Comparison of ENCODE assay signal across 25 cellular contexts in genomic region chr22:44732661-44733060, GRCh38. TPM values are rescaled to one million over a fixed set of nuclear protein-coding genes. Genes with fewer than 3 reads are reported as not detected.
A peak's percentile ranks its signal among the peaks of the same experiment; 100 is the strongest.
DNase-seq lines count a peak whose midpoint lies in the region; ATAC-seq, FAIRE-seq and TF ChIP-seq lines count a peak whose summit lies in the region.
"Had no signal": no experiment of that assay in that cellular context is flagged by ENCODE, and none has a peak within 500 bp of the region (broad histone marks: within the 10 kb centered on the region; RNA-seq: fewer than 3 reads in every experiment).

No MANE protein-coding gene starts in this region.

- no peak overlapping the region; a peak in 1 of 7 replicates for H3K9ac ChIP-seq in H1 (replicated peaks in 1 of 4; ENCODE audit: extremely low read depth in 1 of 4, low read depth in 3 of 4, low read length in 3 of 4)
- H3K9ac ChIP-seq: BLaER1 had no signal

- H4K8ac ChIP-seq in H1 (ENCODE audit: extremely low read depth, insufficient read depth, low read length): no peak overlapping the region

- H3K9me3 Mint-ChIP-seq in Caco-2 (ENCODE audit: unreplicated experiment): no peaks in the 10 kb centered on the region
- H3K9me3 Mint-ChIP-seq: CD4-positive, CD25-positive, alpha-beta regulatory T cell had no signal

- H4K5ac ChIP-seq in H1 (ENCODE audit: insufficient read length, low read depth, low read length): no peak overlapping the region

- peak overlapping the region; percentile 88 for H4K91ac ChIP-seq in H1 (replicated peaks; ENCODE audit: insufficient read length, low read length)

- H3K56ac ChIP-seq in H1 (replicated peaks; ENCODE audit: insufficient read length, low read depth, low read length): no peak overlapping the region

- no peak overlapping the region for H2BK20ac ChIP-seq in H1 (ENCODE audit: low read length)

- no peak overlapping the region for H3K4ac ChIP-seq in H1 (replicated peaks; ENCODE audit: insufficient read length, low read depth, low read length)

- peaks cover 0 to 15% of the 10 kb centered on the region in 2 experiments for H4K20me1 ChIP-seq in H1 (replicated peaks in 1 of 2; ENCODE audit: control insufficient read depth in 1 of 2, insufficient read depth in 2 of 2, low read length in 2 of 2)
- peaks cover 12% of the 10 kb centered on the region for H4K20me1 ChIP-seq in osteoblast (ENCODE audit: insufficient read depth, low read length)

- intact Hi-C loops in Caco-2 (cut with micrococcal nuclease; ENCODE audit: unreplicated experiment): no loop called here

- H2AFZ ChIP-seq in H1 (ENCODE audit: low read length): no peak overlapping the region
- no peak overlapping the region for H2AFZ ChIP-seq in osteoblast (ENCODE audit: low read length)
- H2AFZ ChIP-seq: PC-9 had no signal

- H3K79me1 ChIP-seq in H1 (ENCODE audit: low read depth, low read length): no peaks in the 10 kb centered on the region

- H3K27me3 ChIP-seq in Caco-2 (replicated peaks; ENCODE audit: control insufficient read depth, insufficient read depth, low read length): no peaks in the 10 kb centered on the region
- H3K27me3 ChIP-seq in H1 (replicated peaks in 1 of 4; ENCODE audit: control insufficient read depth in 3 of 4, extremely low read depth in 1 of 4, insufficient read depth in 3 of 4, low read length in 3 of 4): no peaks in the 10 kb centered on the region; a peak in 1 of 7 replicates
- H3K27me3 ChIP-seq in osteoblast (ENCODE audit: insufficient read depth, low read length): no peaks in the 10 kb centered on the region
- H3K27me3 ChIP-seq: BLaER1, MG63, SJSA1 had no signal

- no peak for TF ChIP-seq RAD21 in H1 (IDR thresholded peaks at IDR 0.05 in 1 of 2, conservative IDR thresholded peaks at IDR 0.05 in 1 of 2; ENCODE audit: low read depth in 2 of 2, low read length in 2 of 2)

- ATAC-seq in HG03139 (IDR thresholded peaks at IDR 0.05; ENCODE audit: unreplicated experiment): no peak
- ATAC-seq: HCT116, HepG2 had no signal

- POLR2A ChIA-PET in Caco-2 (lab: Charles Lee) (no interaction called here), H1 (lab: Charles Lee; ENCODE audit: partially characterized antibody) (no interaction called here), RWPE1 (lab: Yijun Ruan, JAX; ENCODE audit: low non-redundant PET) (no interaction called here)

- CTCF ChIA-PET in Caco-2 (lab: Charles Lee) (no interaction called here), H1 (lab: Charles Lee; ENCODE audit: partially characterized antibody) (interaction anchor here (1.6 to 9.3 kb wide), 5 partner anchors 8 to 48 kb away, joined by 4 to 102 read pairs (median 38); no protein-coding TSS in a partner anchor), RWPE1 (lab: Yijun Ruan, JAX) (no interaction called here)

- H3K23me2 ChIP-seq in H1 (ENCODE audit: low read depth, low read length): no peaks in the 10 kb centered on the region

- peak overlapping the region; percentile 75; the same call in 1 of the 2 replicates for H2BK12ac ChIP-seq in H1 (ENCODE audit: low read depth, low read length)

- no peak overlapping the region for H3K18ac ChIP-seq in H1 (ENCODE audit: extremely low read depth, low read length)

- H3K36me3 Mint-ChIP-seq in Caco-2 (ENCODE audit: insufficient read depth, unreplicated experiment): peaks cover 97% of the 10 kb centered on the region

- H3K4me3 Mint-ChIP-seq in Caco-2 (ENCODE audit: unreplicated experiment): no peak overlapping the region
- H3K4me3 Mint-ChIP-seq: CD4-positive, CD25-positive, alpha-beta regulatory T cell had no signal

- no peak overlapping the region for H2BK120ac ChIP-seq in H1 (replicated peaks; ENCODE audit: low read depth, low read length)

- H3K9me3 ChIP-seq in Caco-2: no peaks in the 10 kb centered on the region
- H3K9me3 ChIP-seq in H1 (ENCODE audit: insufficient read depth in 2 of 2, low read depth in 1 of 2, low read length in 1 of 2): no peaks in the 10 kb centered on the region
- H3K9me3 ChIP-seq in osteoblast (ENCODE audit: low read depth, low read length): no peaks in the 10 kb centered on the region
- H3K9me3 ChIP-seq: BLaER1, MG63, SJSA1 had no signal

- H3K36me3 ChIP-seq in Caco-2 (ENCODE audit: control insufficient read depth, insufficient read depth, low read length): no peaks in the 10 kb centered on the region; the same call in 1 of the 2 replicates
- no peaks in the 10 kb centered on the region; a peak in 1 of 8 replicates for H3K36me3 ChIP-seq in H1 (ENCODE audit: control insufficient read depth in 2 of 4, insufficient read depth in 4 of 4, low read length in 3 of 4)
- H3K36me3 ChIP-seq in osteoblast (ENCODE audit: insufficient read depth, low read length): no peaks in the 10 kb centered on the region
- H3K36me3 ChIP-seq: MG63, SJSA1 had no signal

- H2BK5ac ChIP-seq in H1 (ENCODE audit: low read depth, low read length): peak overlapping the region; percentile 52; the same call in 1 of the 2 replicates

- H2AK5ac ChIP-seq in H1 (ENCODE audit: low read depth, low read length): peak overlapping the region; percentile 95

- peaks cover 39% of the 10 kb centered on the region for H3K4me1 ChIP-seq in Caco-2
- peaks cover 0 to 11% (median 3%) of the 10 kb centered on the region in 4 experiments; a peak in 5 of 7 replicates for H3K4me1 ChIP-seq in H1 (replicated peaks in 1 of 4; ENCODE audit: control insufficient read depth in 3 of 4, insufficient read depth in 4 of 4, low read length in 3 of 4)
- H3K4me1 ChIP-seq in osteoblast (ENCODE audit: insufficient read depth, low read length): peaks cover 11% of the 10 kb centered on the region

- H3K79me2 ChIP-seq in H1 (ENCODE audit: control insufficient read depth in 1 of 2, insufficient read depth in 2 of 2, low read length in 2 of 2): no peaks in the 10 kb centered on the region
- H3K79me2 ChIP-seq in osteoblast (ENCODE audit: insufficient read depth, low read length): no peaks in the 10 kb centered on the region

- no peak overlapping the region for H3K14ac ChIP-seq in H1 (ENCODE audit: insufficient read length)

- H3K27me3 Mint-ChIP-seq in Caco-2 (ENCODE audit: insufficient read depth, unreplicated experiment): no peaks in the 10 kb centered on the region
- H3K27me3 Mint-ChIP-seq: CD4-positive, CD25-positive, alpha-beta regulatory T cell had no signal

- FAIRE-seq in HTR-8/SVneo (lab: Jason Lieb, UNC) (peak; percentile 98), H1 (lab: Jason Lieb, UNC) (no peak)
- FAIRE-seq: A204.1, HepG2 had no signal

- H3K23ac ChIP-seq in H1 (ENCODE audit: insufficient read length): no peak overlapping the region

- H3K4me1 Mint-ChIP-seq in Caco-2 (ENCODE audit: low read depth, unreplicated experiment): peaks cover 7% of the 10 kb centered on the region

- DNase-seq in Caco-2 (no peak), HTR-8/SVneo (ENCODE audit: insufficient read length, low spot score) (no peak), H1 (ENCODE audit: low read depth in 1 of 2, low spot score in 2 of 2) (no peak), osteoblast (ENCODE audit: insufficient read length, low spot score, missing footprints) (peak; percentile 56), NCI-H748 treated with DMSO at 0.1 percent for 48 hours (lab: John Stamatoyannopoulos, UW) (no peak), RWPE1 (ENCODE audit: low spot score) (no peak)
- DNase-seq: CD4-positive, CD25-positive, alpha-beta regulatory T cell; DMS53; KBM-7; MG63; NCI-H1105 treated with DMSO at 0.1 percent for 48 hours; NCI-H2029; NCI-H446 treated with DMSO at 0.1 percent for 48 hours; NCI-H526; Right ventricle myocardium superior had no signal

- H3K4me2 ChIP-seq in H1 (ENCODE audit: insufficient read depth in 1 of 2, low read depth in 2 of 2, low read length in 2 of 2) (no peak overlapping the region), osteoblast (ENCODE audit: insufficient read depth, low read length) (no peak overlapping the region)
- H3K4me2 ChIP-seq: BLaER1, PC-9 had no signal

- peak overlapping the region; percentile 84; the same call in 1 of the 2 replicates for H2BK15ac ChIP-seq in H1 (ENCODE audit: low read length)

- H3K27ac ChIP-seq in H1 (ENCODE audit: low read depth, low read length) (no peak overlapping the region), osteoblast (ENCODE audit: low read depth, low read length) (no peak overlapping the region), RWPE1 (no peak overlapping the region)
- H3K27ac ChIP-seq: BLaER1, PC-9, SJSA1 had no signal

- TF ChIP-seq CTCF in Caco-2 (IDR thresholded peaks at IDR 0.05; ENCODE audit: insufficient read depth in 1 of 2, low read depth in 1 of 2, low read length in 1 of 2, severe bottlenecking in 1 of 2, unreplicated experiment in 1 of 2) (no peak), H1 (IDR thresholded peaks at IDR 0.05; ENCODE audit: control extremely low read depth in 1 of 3, insufficient read depth in 1 of 3, low read depth in 1 of 3, low read length in 3 of 3) (no peak), osteoblast (IDR thresholded peaks at IDR 0.05; ENCODE audit: extremely low read depth, low read depth, low read length) (no peak), RWPE1 (conservative IDR thresholded peaks at IDR 0.05; ENCODE audit: low read depth) (no peak)

- no TSS peak for BruUV-seq in Caco-2 (replicated peaks; lab: Mats Ljungman, UMichigan)

- 85% methylated on average over 27 of the region's 27 CpGs; no CpG with 5 or more reads in 1 of the 2 experiments for WGBS in H1 (ENCODE audit: extremely low coverage in 1 of 2, insufficient coverage in 1 of 2, insufficient read length in 1 of 2, insufficient replicate concordance in 2 of 2, low coverage in 1 of 2, low lambda C conversion rate in 2 of 2, missing lambda C conversion rate in 1 of 2), 2 experiments

- no peak for TF ChIP-seq EP300 in H1 (IDR thresholded peaks at IDR 0.05; ENCODE audit: borderline replicate concordance in 1 of 2, low read depth in 2 of 2, low read length in 2 of 2)

- H3K4me3 ChIP-seq in Caco-2 (ENCODE audit: low read depth, low read length) (no peak overlapping the region), H1 (ENCODE audit: extremely low read depth in 1 of 4, insufficient read depth in 2 of 4, low read depth in 3 of 4, low read length in 4 of 4) (no peak overlapping the region), osteoblast (ENCODE audit: insufficient read depth, low read length) (no peak overlapping the region)
- H3K4me3 ChIP-seq: BLaER1, MG63, PC-9, SJSA1 had no signal

- H3K27ac Mint-ChIP-seq in Caco-2 (ENCODE audit: unreplicated experiment): peak overlapping the region; percentile 74
- H3K27ac Mint-ChIP-seq: CD4-positive, CD25-positive, alpha-beta regulatory T cell had no signal

- no peak for TF ChIP-seq POLR2A in H1 (IDR thresholded peaks at IDR 0.05; ENCODE audit: control extremely low read depth in 1 of 2, low read depth in 2 of 2, low read length in 2 of 2)

RNA-seq across cellular contexts. Expression of gene ARHGAP8, which starts 19.7 kb away (rescaled TPM):
- total RNA-seq in Caco-2 (2022) (81.5 and 90.5 TPM in 2 replicates), osteoblast (0.29 and 0.36 TPM in 2 replicates)
- total RNA-seq in H1 (2021; fragmentation: NEBNext Ultra II Directional; extraction: Animal tissue kit (Norgen Biotek cat#: 25700)): 47.7 and 48.7 TPM in 2 replicates
- polyA plus RNA-seq in H1 (2011; rRNA removed): 35.6 and 55.2 TPM in 2 replicates
- 40.7 TPM for polyA plus RNA-seq in H1 (2011; cell fraction: cytosol; rRNA removed)
- polyA plus RNA-seq in H1 (2011; cell fraction: nucleus; rRNA removed): 71.9 TPM
- polyA plus RNA-seq in H1 (2012, experiment 1 of 2): 29.6 to 36.8 TPM (median 35.4 TPM) in 4 replicates
- polyA plus RNA-seq in H1 (2012, experiment 2 of 2): 25.3 TPM
- 28.1 TPM for polyA plus RNA-seq in H1 (2013, experiment 1 of 2)
- 27.7 TPM for polyA plus RNA-seq in H1 (2013, experiment 2 of 2)
- 28.4 and 34.7 TPM in 2 replicates for polyA minus RNA-seq in H1 (2011; rRNA and poly(A)+ RNA removed)
- 22.0 TPM for polyA minus RNA-seq in H1 (2011; cell fraction: cytosol; rRNA and poly(A)+ RNA removed)
- polyA minus RNA-seq in H1 (2011; cell fraction: nucleus; rRNA and poly(A)+ RNA removed): 33.7 TPM
- total RNA-seq: H4, LHCN-M2, Right ventricle myocardium superior, RPMI7951, SJSA1 had no signal
- polyA plus RNA-seq: HepG2 had no signal

RNA-seq across cellular contexts. Expression of gene PRR5, which starts 30.7 kb away (rescaled TPM):
- total RNA-seq in Caco-2 (2022) (74.8 and 82.8 TPM in 2 replicates), osteoblast (13.0 and 14.8 TPM in 2 replicates)
- 15.7 and 16.5 TPM in 2 replicates for total RNA-seq in H1 (2021; fragmentation: NEBNext Ultra II Directional; extraction: Animal tissue kit (Norgen Biotek cat#: 25700))
- 25.7 and 36.1 TPM in 2 replicates for polyA plus RNA-seq in H1 (2011; rRNA removed)
- 21.7 TPM for polyA plus RNA-seq in H1 (2011; cell fraction: cytosol; rRNA removed)
- polyA plus RNA-seq in H1 (2011; cell fraction: nucleus; rRNA removed): 26.9 TPM
- 13.6 to 16.9 TPM (median 16.1 TPM) in 4 replicates for polyA plus RNA-seq in H1 (2012, experiment 1 of 2)
- polyA plus RNA-seq in H1 (2012, experiment 2 of 2): 15.9 TPM
- polyA plus RNA-seq in H1 (2013, experiment 1 of 2): 8.9 TPM
- polyA plus RNA-seq in H1 (2013, experiment 2 of 2): 9.8 TPM
- polyA minus RNA-seq in H1 (2011; rRNA and poly(A)+ RNA removed): 13.3 and 16.3 TPM in 2 replicates
- 15.0 TPM for polyA minus RNA-seq in H1 (2011; cell fraction: cytosol; rRNA and poly(A)+ RNA removed)
- 17.1 TPM for polyA minus RNA-seq in H1 (2011; cell fraction: nucleus; rRNA and poly(A)+ RNA removed)

Comparison
In these comparisons a context has a peak if more than half of its experiments do, and no peak if none do; other contexts are left out.
1. RNA of gene ARHGAP8, which starts 19.7 kb away (total RNA-seq): 81.5 to 90.5 TPM in Caco-2 and 47.7 to 48.7 TPM in H1; 0.29 to 0.36 TPM in osteoblast; every median in the first group is over 10 times any median in the second.